ENCODE assay signal across 21 cellular contexts in the genomic region with DNA sequence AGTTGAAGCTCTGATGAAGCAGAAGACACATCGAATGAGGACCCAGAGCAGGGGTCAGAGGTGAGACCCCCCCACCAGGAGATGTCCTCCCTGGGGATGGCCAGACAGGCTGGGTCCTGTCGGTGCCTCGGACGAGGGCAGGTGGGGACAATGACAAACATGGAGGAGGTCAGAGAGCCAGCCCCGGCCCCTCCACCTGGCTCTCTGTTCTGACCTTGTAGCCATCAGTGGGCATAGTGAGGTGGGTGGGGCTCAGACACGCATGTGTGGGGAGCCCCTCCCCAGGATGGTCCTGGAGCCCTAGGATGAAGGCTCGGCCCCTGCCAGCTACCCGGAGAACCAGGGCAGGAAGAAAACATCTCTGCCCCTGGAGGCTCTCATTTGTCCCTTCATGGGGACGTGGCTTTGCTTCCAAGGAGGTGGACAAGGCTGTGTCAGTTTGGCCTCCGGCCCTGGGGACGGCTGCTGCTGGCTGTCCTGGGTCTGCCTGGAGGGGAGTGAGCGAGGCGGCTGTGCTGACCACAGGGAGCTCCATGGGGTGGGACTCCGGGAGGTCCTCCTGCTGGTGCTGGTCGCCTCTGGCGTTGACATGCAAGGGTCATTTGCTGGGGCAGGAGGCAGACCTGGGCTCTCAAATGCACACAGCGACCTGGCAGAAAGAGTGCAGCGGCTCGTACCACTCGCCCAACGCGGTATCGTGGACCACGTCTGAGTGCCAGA. TPM values are rescaled to one million over a fixed set of nuclear protein-coding genes. Genes with fewer than 3 reads are reported as not detected.
DNase-seq lines count a peak whose midpoint lies in the region; ATAC-seq lines count a peak whose summit lies in the region.
"Had no signal": no experiment of that assay in that cellular context is flagged by ENCODE, and none has a peak within 500 bp of the region (broad histone marks: within the 10 kb centered on the region; RNA-seq: fewer than 3 reads in every experiment).

No MANE protein-coding gene starts in this region.

- DNase-seq in activated effector memory CD4-positive, alpha-beta T cell treated with anti-CD3 and anti-CD28 coated beads, Interleukin-2, amount 50 U/mL, for 16 hours = peak; percentile 58
- DNase-seq in activated effector memory CD4-positive, alpha-beta T cell treated with Interleukin-2 at 50 U/mL for 16 hours = no peak
- DNase-seq in left lobe of liver (ENCODE audit: low spot score) (peak; percentile 41), NCI-H748 treated with DMSO at 0.1 percent for 48 hours (lab: John Stamatoyannopoulos, UW) (no peak), germinal center (ENCODE audit: low spot score) (no peak), AG20443 (ENCODE audit: low spot score) (no peak)
- DNase-seq in stimulated activated CD8-positive, alpha-beta memory T cell treated with anti-CD3 and anti-CD28 coated beads, Interleukin-4, amount 100 ng/mL, for 48 hours = peak; percentile 4
- DNase-seq: ACHN; DND-41; HCEC 1CT; IMR-90; NCI-H1092 treated with DMSO at 0.1 percent for 48 hours; NCI-H1436 treated with DMSO at 0.1 percent for 48 hours; NCI-H1930; NCI-H510A; NCI-H774; NK-92 treated with Interleukin-12 subunit alpha and Interleukin-12 subunit beta, amount 100 ng/mL, for 24 hours had no signal

- no peak for ATAC-seq in left lobe of liver
- ATAC-seq in GM19395 (IDR thresholded peaks at IDR 0.05; ENCODE audit: unreplicated experiment) = no peak
- ATAC-seq: CD8-positive, alpha-beta T cell; GM12878 had no signal

RNA-seq across cellular contexts. Expression of gene KRTAP10-6, which starts 2.6 kb away (rescaled TPM):
- not detected for total RNA-seq in left lobe of liver
- total RNA-seq: CD8-positive, alpha-beta T cell; GM12878; IMR-90; Peyer's patch had no signal

RNA-seq across cellular contexts. Expression of gene KRTAP10-5, which starts 9.3 kb away (rescaled TPM):
- not detected for total RNA-seq in left lobe of liver
- total RNA-seq: CD8-positive, alpha-beta T cell; GM12878; IMR-90; Peyer's patch had no signal

RNA-seq across cellular contexts. Expression of gene KRTAP10-7, which starts 10.7 kb away (rescaled TPM):
- not detected for total RNA-seq in left lobe of liver
- total RNA-seq: CD8-positive, alpha-beta T cell; GM12878; IMR-90; Peyer's patch had no signal

RNA-seq across cellular contexts. Expression of gene KRTAP10-4, which starts 16.2 kb away (rescaled TPM):
- not detected for total RNA-seq in left lobe of liver
- total RNA-seq: CD8-positive, alpha-beta T cell; GM12878; IMR-90; Peyer's patch had no signal

RNA-seq across cellular contexts. Expression of gene KRTAP10-8, which starts 22.1 kb away (rescaled TPM):
- total RNA-seq in left lobe of liver = not detected
- total RNA-seq: CD8-positive, alpha-beta T cell; GM12878; IMR-90; Peyer's patch had no signal

Comparison
In these comparisons a context has a peak if more than half of its experiments do, and no peak if none do; other contexts are left out.
1. DNase-seq: peak in activated effector memory CD4-positive, alpha-beta T cell treated with anti-CD3 and anti-CD28 coated beads, Interleukin-2, amount 50 U/mL, for 16 hours (single experiment), left lobe of liver (single experiment) and stimulated activated CD8-positive, alpha-beta memory T cell treated with anti-CD3 and anti-CD28 coated beads, Interleukin-4, amount 100 ng/mL, for 48 hours (single experiment); none in activated effector memory CD4-positive, alpha-beta T cell treated with Interleukin-2 at 50 U/mL for 16 hours (single experiment), NCI-H748 treated with DMSO at 0.1 percent for 48 hours (single experiment), germinal center (single experiment) and AG20443 (single experiment).